In genomic region chr3:133213942-133214341, GRCh38 we compare ENCODE assay signal across 22 cellular contexts.
"Had no signal": no experiment of that assay in that cellular context is flagged by ENCODE, and none has a peak within 500 bp of the region (broad histone marks: within the 10 kb centered on the region; RNA-seq: fewer than 3 reads in every experiment).

No MANE protein-coding gene starts in this region.

- H3K4me1 ChIP-seq: prostate gland, right lobe of liver, suprapubic skin, vagina had no signal

- H3K4me3 ChIP-seq: ovary, prostate gland, right lobe of liver, skin epidermis, stomach, suprapubic skin, vagina had no signal

- H3K9me3 ChIP-seq: neutrophil, ovary, prostate gland, right lobe of liver, suprapubic skin, vagina had no signal

- H3K27ac ChIP-seq: neutrophil, ovary, prostate gland, right lobe of liver, skin epidermis, stomach, suprapubic skin, vagina had no signal

- ATAC-seq: right lobe of liver; stimulated activated effector memory CD8-positive, alpha-beta T cell treated with anti-CD3 and anti-CD28 coated beads, Interleukin-12 subunit alpha, Interleukin-12 subunit beta, amount 100 ng/mL, for 72 hours; T-helper 17 cell had no signal

- H3K27me3 ChIP-seq: neutrophil, ovary, right lobe of liver, stomach, suprapubic skin, vagina had no signal

- DNase-seq: activated B cell treated with CpG ODN at 0.5 μM for 24 hours; activated CD4-positive, alpha-beta T cell treated with anti-CD3 and anti-CD28 coated beads for 4 hours; activated CD4-positive, alpha-beta T cell treated with anti-CD3 and anti-CD28 coated beads, Interleukin-2, amount 50 U/mL, for 48 hours; activated naive CD4-positive, alpha-beta T cell treated with Interleukin-2 at 50 U/mL for 16 hours; activated naive CD8-positive, alpha-beta T cell treated with anti-CD3 and anti-CD28 coated beads, Interleukin-2, amount 10 ng/mL, durations not matched to agents 7 days and 5 days; activated T-cell treated with anti-CD3 and anti-CD28 coated beads, Interleukin-2, amount 50 U/mL, for 48 hours; amniotic stem cell; effector CD4-positive, alpha-beta T cell; foreskin fibroblast; hippocampal formation; kidney glomerular epithelial cell; ovary; right lobe of liver; stimulated activated CD4-positive, alpha-beta T cell treated with anti-CD3 and anti-CD28 coated beads, Interleukin-1b, Interleukin-23, amount 100 ng/mL, for 48 hours; stomach; T-helper 17 cell had no signal

- H3K36me3 ChIP-seq: neutrophil, ovary, prostate gland, right lobe of liver, stomach, suprapubic skin, vagina had no signal
